11 cellular contexts compared by ENCODE assay signal in the genomic region with DNA sequence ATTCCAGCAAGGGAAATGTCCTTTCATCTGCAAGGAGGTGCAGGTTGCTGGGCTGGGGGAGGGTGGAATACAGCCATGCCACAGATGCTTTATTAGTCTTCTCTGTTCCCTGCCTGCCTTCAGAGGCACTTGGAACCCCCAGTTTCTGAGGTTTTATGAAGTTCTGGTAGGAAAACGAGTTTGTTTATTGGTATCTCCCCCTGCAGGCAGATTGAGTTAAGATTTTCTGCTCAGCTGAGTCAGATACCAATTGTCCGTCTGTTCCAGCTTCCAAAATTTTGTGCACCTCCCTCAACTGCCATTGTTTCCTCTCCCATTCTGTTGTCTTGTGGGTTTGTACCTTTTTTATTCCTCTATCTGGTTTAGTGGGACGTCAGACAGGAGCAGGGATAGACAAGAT.
A peak's percentile ranks its signal among the peaks of the same experiment; 100 is the strongest.
DNase-seq lines count a peak whose midpoint lies in the region; ATAC-seq and TF ChIP-seq lines count a peak whose summit lies in the region.
"Had no signal": no experiment of that assay in that cellular context is flagged by ENCODE, and none has a peak within 500 bp of the region (broad histone marks: within the 10 kb centered on the region; RNA-seq: fewer than 3 reads in every experiment).

No MANE protein-coding gene starts in this region.

- no peaks in the 10 kb centered on the region for H3K4me1 Mint-ChIP-seq in chondrocyte (ENCODE audit: low read depth)

- peaks cover 8% of the 10 kb centered on the region for H3K36me3 Mint-ChIP-seq in chondrocyte (ENCODE audit: low read depth)

- H3K27me3 Mint-ChIP-seq in chondrocyte (ENCODE audit: low read depth): no peaks in the 10 kb centered on the region
- H3K27me3 Mint-ChIP-seq: effector memory CD8-positive, alpha-beta T cell had no signal

- no peaks in the 10 kb centered on the region for H3K9me3 Mint-ChIP-seq in chondrocyte (ENCODE audit: low read depth)
- H3K9me3 Mint-ChIP-seq: effector memory CD8-positive, alpha-beta T cell had no signal

- TF ChIP-seq CTCF in chondrocyte (IDR thresholded peaks at IDR 0.05) (peak; percentile 48), neutrophil (IDR thresholded peaks at IDR 0.05) (no peak)

- H3K9me3 ChIP-seq in neutrophil: no peaks in the 10 kb centered on the region
- H3K9me3 ChIP-seq: prostate gland had no signal

- H3K27ac Mint-ChIP-seq in chondrocyte (ENCODE audit: unreplicated experiment): no peak overlapping the region
- H3K27ac Mint-ChIP-seq: effector memory CD8-positive, alpha-beta T cell had no signal

- H3K27me3 ChIP-seq in neutrophil: no peaks in the 10 kb centered on the region

- ATAC-seq in GM19328 (IDR thresholded peaks at IDR 0.05; ENCODE audit: unreplicated experiment) (no peak), sciatic nerve (no peak)
- ATAC-seq: effector memory CD8-positive, alpha-beta T cell had no signal

- H3K4me3 Mint-ChIP-seq in chondrocyte (ENCODE audit: unreplicated experiment): no peak overlapping the region
- H3K4me3 Mint-ChIP-seq: effector memory CD8-positive, alpha-beta T cell had no signal

- H3K27ac ChIP-seq in neutrophil: peak overlapping the region; percentile 25
- H3K27ac ChIP-seq: prostate gland had no signal

- H3K36me3 ChIP-seq in neutrophil: no peaks in the 10 kb centered on the region
- H3K36me3 ChIP-seq: prostate gland had no signal

- intact Hi-C loops in sciatic nerve (cut with DNase I): no loop called here

- H3K4me1 ChIP-seq in neutrophil (ENCODE audit: control insufficient read depth in 1 of 2, insufficient read depth in 1 of 2, low read depth in 1 of 2, low read length in 1 of 2): peaks cover 54 to 63% of the 10 kb centered on the region in 2 experiments
- H3K4me1 ChIP-seq: prostate gland had no signal

- no peak overlapping the region for H3K4me3 ChIP-seq in neutrophil (ENCODE audit: low read depth in 1 of 2, low read length in 1 of 2)
- H3K4me3 ChIP-seq: prostate gland had no signal

- in situ Hi-C loops in KBM-7 (cut with MboI; ENCODE audit: low pct_unique_long_range_greater_than_20kb, low sequenced_read_pairs): no loop called here

- DNase-seq in DMS53 treated with DMSO at 0.1 percent for 48 hours (lab: John Stamatoyannopoulos, UW; ENCODE audit: unreplicated experiment) (peak; percentile 58), KBM-7 (peak; percentile 51), chondrocyte (ENCODE audit: low spot score) (no peak), SKM-1 treated with dmso at 0.1 percent for 144 hours (lab: John Stamatoyannopoulos, UW; ENCODE audit: unreplicated experiment) (no peak), sciatic nerve (ENCODE audit: low spot score) (no peak)
- DNase-seq: effector memory CD8-positive, alpha-beta T cell; hypothalamus; NCI-H446 had no signal

Comparison
In these comparisons a context has a peak if more than half of its experiments do, and no peak if none do; other contexts are left out.
1. DNase-seq: peak in DMS53 treated with DMSO at 0.1 percent for 48 hours (single experiment) and KBM-7 (single experiment); none in chondrocyte (single experiment), SKM-1 treated with dmso at 0.1 percent for 144 hours (single experiment) and sciatic nerve (single experiment).